ENCODE assay signal across 16 cellular contexts in genomic region chr10:48282829-48283228, GRCh38. TPM values are rescaled to one million over a fixed set of nuclear protein-coding genes. Genes with fewer than 3 reads are reported as not detected.
A peak's percentile ranks its signal among the peaks of the same experiment; 100 is the strongest.
DNase-seq lines count a peak whose midpoint lies in the region; ATAC-seq and TF ChIP-seq lines count a peak whose summit lies in the region.
"Had no signal": no experiment of that assay in that cellular context is flagged by ENCODE, and none has a peak within 500 bp of the region (broad histone marks: within the 10 kb centered on the region; RNA-seq: fewer than 3 reads in every experiment).

No MANE protein-coding gene starts in this region.

- H3K9me3 ChIP-seq in thyroid gland, result no peaks in the 10 kb centered on the region
- peaks cover 2% of the 10 kb centered on the region for H3K9me3 ChIP-seq in osteoblast (ENCODE audit: low read depth, low read length)
- H3K9me3 ChIP-seq: HAP-1, SJCRH30 had no signal

- peak; percentile 55 for ATAC-seq in GM18505 (IDR thresholded peaks at IDR 0.05; ENCODE audit: unreplicated experiment)
- ATAC-seq in GM19463 (IDR thresholded peaks at IDR 0.05; ENCODE audit: unreplicated experiment), result peak; percentile 52
- ATAC-seq in HG02870 (IDR thresholded peaks at IDR 0.05; ENCODE audit: unreplicated experiment), result peak; percentile 72
- ATAC-seq in HG03520 (IDR thresholded peaks at IDR 0.05; ENCODE audit: unreplicated experiment), result peak; percentile 62

- TF ChIP-seq POLR2A in GM18505 (IDR thresholded peaks at IDR 0.05; ENCODE audit: borderline replicate concordance, extremely low read depth, insufficient read depth, insufficient read length) (no peak), thyroid gland (IDR thresholded peaks at IDR 0.05) (no peak)

- H3K4me2 ChIP-seq in osteoblast (ENCODE audit: insufficient read depth, low read length), result no peak overlapping the region
- H3K4me2 ChIP-seq: KMS-11 had no signal

- H3K79me2 ChIP-seq in osteoblast (ENCODE audit: insufficient read depth, low read length), result no peaks in the 10 kb centered on the region

- H3K36me3 ChIP-seq in thyroid gland, result no peaks in the 10 kb centered on the region
- H3K36me3 ChIP-seq in osteoblast (ENCODE audit: insufficient read depth, low read length), result no peaks in the 10 kb centered on the region
- H3K36me3 ChIP-seq: HAP-1, SJCRH30 had no signal

- no peak overlapping the region for H3K4me3 ChIP-seq in thyroid gland (replicated peaks in 1 of 3)
- no peak overlapping the region for H3K4me3 ChIP-seq in osteoblast (ENCODE audit: insufficient read depth, low read length)
- H3K4me3 ChIP-seq: HAP-1, SJCRH30 had no signal

- H3K4me1 ChIP-seq in thyroid gland (peaks cover 0 to 8% of the 10 kb centered on the region in 2 donors), osteoblast (ENCODE audit: insufficient read depth, low read length) (no peaks in the 10 kb centered on the region)
- H3K4me1 ChIP-seq: HAP-1, SJCRH30 had no signal

- H3K27me3 ChIP-seq in thyroid gland, result no peaks in the 10 kb centered on the region
- peaks cover 16% of the 10 kb centered on the region for H3K27me3 ChIP-seq in osteoblast (ENCODE audit: insufficient read depth, low read length)
- H3K27me3 ChIP-seq: SJCRH30 had no signal

- TF ChIP-seq CTCF in thyroid gland (IDR thresholded peaks at IDR 0.05) (no peak), osteoblast (IDR thresholded peaks at IDR 0.05; ENCODE audit: extremely low read depth, low read depth, low read length) (no peak)

- H3K27ac ChIP-seq in thyroid gland (no peak overlapping the region), osteoblast (ENCODE audit: low read depth, low read length) (no peak overlapping the region)
- H3K27ac ChIP-seq: KMS-11, SJCRH30 had no signal

- intact Hi-C loops in thyroid gland (cut with DNase I), result loop anchor here (10.0 kb wide), 1 partner anchor 68 kb away; no protein-coding TSS in a partner anchor

- DNase-seq in thyroid gland (no peak), NCI-H1694 treated with DMSO at 0.1 percent for 48 hours (lab: John Stamatoyannopoulos, UW) (no peak), osteoblast (ENCODE audit: insufficient read length, low spot score, missing footprints) (no peak), NCI-H1092 treated with DMSO at 0.1 percent for 48 hours (lab: John Stamatoyannopoulos, UW) (no peak)
- DNase-seq: activated T-cell treated with anti-CD3 and anti-CD28 coated beads, Interleukin-2, amount 50 U/mL, for 24 hours; AML-193; mesenchymal stem cell; NCI-H345; SJCRH30 had no signal

- H2AFZ ChIP-seq in osteoblast (ENCODE audit: low read length), result no peak overlapping the region

- H4K20me1 ChIP-seq in osteoblast (ENCODE audit: insufficient read depth, low read length), result no peaks in the 10 kb centered on the region

RNA-seq across cellular contexts. Expression of gene FRMPD2, which starts 8.3 kb away (rescaled TPM):
- total RNA-seq in thyroid gland, result 1 to 10 TPM in 2 of 4 donors, under 1 TPM in 2; 0.50 to 4.4 (median 0.96) TPM
- 0.59 TPM in 1 of 2 replicates, not detected in the other for total RNA-seq in osteoblast
- total RNA-seq: SJCRH30, subcutaneous adipose tissue had no signal

RNA-seq across cellular contexts. Expression of gene MAPK8, which starts 23.6 kb away (rescaled TPM):
- 100 to 1,000 TPM in 2 of 4 donors, 10 to 100 TPM in 2; 76.2 to 165 (median 99.0) TPM for total RNA-seq in thyroid gland
- 55.7 and 57.8 TPM in 2 replicates for total RNA-seq in osteoblast
